In genomic region chr10:13222151-13222550, GRCh38 we compare ENCODE assay signal across 2 cellular contexts.
TF ChIP-seq lines count a peak whose summit lies in the region.

No MANE protein-coding gene starts in this region.

TF ChIP-seq in HepG2, 621 proteins besides CTCF, POLR2A, EP300 and RAD21:
- peak; percentile 13; the same call in 1 of the 2 replicates for TF ChIP-seq SALL1 (CRISPR knock-in tag; IDR thresholded peaks at IDR 0.05)
- no peak for TF ChIP-seq PATZ1 (CRISPR knock-in tag; IDR thresholded peaks at IDR 0.05)
- TF ChIP-seq ZNF687 (CRISPR knock-in tag; IDR thresholded peaks at IDR 0.05): peak; percentile 40

TF ChIP-seq in SK-N-SH, 30 proteins besides CTCF, POLR2A, EP300 and RAD21:
- TF ChIP-seq PBX3 (IDR thresholded peaks at IDR 0.05): no peak
- no peak for TF ChIP-seq FOXJ3 (CRISPR knock-in tag; IDR thresholded peaks at IDR 0.05)
- TF ChIP-seq MXI1 (IDR thresholded peaks at IDR 0.05; ENCODE audit: low read depth, low read length): no peak
- TF ChIP-seq, protein P1, sequence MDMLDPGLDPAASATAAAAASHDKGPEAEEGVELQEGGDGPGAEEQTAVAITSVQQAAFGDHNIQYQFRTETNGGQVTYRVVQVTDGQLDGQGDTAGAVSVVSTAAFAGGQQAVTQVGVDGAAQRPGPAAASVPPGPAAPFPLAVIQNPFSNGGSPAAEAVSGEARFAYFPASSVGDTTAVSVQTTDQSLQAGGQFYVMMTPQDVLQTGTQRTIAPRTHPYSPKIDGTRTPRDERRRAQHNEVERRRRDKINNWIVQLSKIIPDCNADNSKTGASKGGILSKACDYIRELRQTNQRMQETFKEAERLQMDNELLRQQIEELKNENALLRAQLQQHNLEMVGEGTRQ (IDR thresholded peaks at IDR 0.05; ENCODE audit: borderline replicate concordance, low read depth, low read length): no peak
- no peak for TF ChIP-seq FOSL2 (IDR thresholded peaks at IDR 0.05; ENCODE audit: borderline replicate concordance, low read depth)
- TF ChIP-seq FOXM1 (IDR thresholded peaks at IDR 0.05; ENCODE audit: low read depth): no peak
- no peak for TF ChIP-seq ZBTB33 (IDR thresholded peaks at IDR 0.05; ENCODE audit: borderline replicate concordance, low read depth)
- no peak for TF ChIP-seq MEF2A (IDR thresholded peaks at IDR 0.05; ENCODE audit: borderline replicate concordance, low read depth)
- TF ChIP-seq RCOR1 (IDR thresholded peaks at IDR 0.05; ENCODE audit: low read length): no peak
- TF ChIP-seq IRF3 (IDR thresholded peaks at IDR 0.05; ENCODE audit: low read depth, low read length): no peak
- no peak for TF ChIP-seq RFX5 (IDR thresholded peaks at IDR 0.05; ENCODE audit: low read length)
- no peak for TF ChIP-seq YY1 (IDR thresholded peaks at IDR 0.05; ENCODE audit: low read depth)
- no peak for TF ChIP-seq CHD2 (IDR thresholded peaks at IDR 0.05; ENCODE audit: low read length, partially characterized antibody)
- TF ChIP-seq TEAD4 (IDR thresholded peaks at IDR 0.05; ENCODE audit: borderline replicate concordance, insufficient read depth): no peak
- TF ChIP-seq RXRA (IDR thresholded peaks at IDR 0.05; ENCODE audit: borderline replicate concordance, low read depth): no peak
- TF ChIP-seq POLR2AphosphoS5 (IDR thresholded peaks at IDR 0.05; ENCODE audit: low read depth, low read length): no peak
- TF ChIP-seq ELF1 (IDR thresholded peaks at IDR 0.05): no peak
- no peak for TF ChIP-seq GABPA (IDR thresholded peaks at IDR 0.05; ENCODE audit: low read depth)
